8 cellular contexts compared by ENCODE assay signal in genomic region chr2:169828141-169828811, GRCh38. TPM values are rescaled to one million over a fixed set of nuclear protein-coding genes. Genes with fewer than 3 reads are reported as not detected.
DNase-seq lines count a peak whose midpoint lies in the region; ATAC-seq and TF ChIP-seq lines count a peak whose summit lies in the region.

No MANE protein-coding gene starts in this region.

- peak overlapping the region; percentile 85 for H3K9ac ChIP-seq in HUES6 (ENCODE audit: low read length)

- peak overlapping the region; percentile 81 for H3K27ac ChIP-seq in 22Rv1
- no peak overlapping the region for H3K27ac ChIP-seq in HUES6 (ENCODE audit: low read depth, low read length)
- H3K27ac ChIP-seq in angular gyrus (ENCODE audit: low read depth, low read length): peak overlapping the region; percentile 45
- peak overlapping the region; percentile 27 for H3K27ac ChIP-seq in right cardiac atrium (ENCODE audit: low read length)
- peak overlapping the region; percentile 95 for H3K27ac ChIP-seq in psoas muscle

- peaks cover under 1% of the 10 kb centered on the region; the same call in 1 of the 2 replicates for H3K36me3 ChIP-seq in HUES6 (ENCODE audit: control insufficient read depth, insufficient read depth, low read length)
- H3K36me3 ChIP-seq in psoas muscle (ENCODE audit: insufficient read depth in 1 of 2, low read depth in 1 of 2): no peaks in the 10 kb centered on the region

- in situ Hi-C loops in GM13976 (cut with MboI; ENCODE audit: low sequenced_read_pairs, unreplicated experiment): loop anchor here (10.0 kb wide), 1 partner anchor 97 kb away; no protein-coding TSS in a partner anchor

- peaks cover 7% of the 10 kb centered on the region for H3K4me1 ChIP-seq in HUES6 (ENCODE audit: control insufficient read depth, insufficient read depth, low read length)
- H3K4me1 ChIP-seq in right cardiac atrium (ENCODE audit: control insufficient read depth, insufficient read depth, low read length): no peaks in the 10 kb centered on the region
- peaks cover 51% of the 10 kb centered on the region for H3K4me1 ChIP-seq in psoas muscle

- DNase-seq in GM13976 (ENCODE audit: low spot score) (peak; percentile 77), SK-N-DZ (ENCODE audit: low spot score) (peak; percentile 62), right cardiac atrium (peak in 1 of 3 donors; percentile 67), psoas muscle (peak; percentile 30 to 62)

- no peaks in the 10 kb centered on the region for H3K9me3 ChIP-seq in HUES6 (ENCODE audit: control insufficient read depth, insufficient read depth, low read depth, low read length)
- H3K9me3 ChIP-seq in right cardiac atrium (ENCODE audit: control insufficient read depth, low read length): no peaks in the 10 kb centered on the region
- H3K9me3 ChIP-seq in psoas muscle: no peaks in the 10 kb centered on the region

- H3K27me3 ChIP-seq in HUES6 (ENCODE audit: control insufficient read depth, insufficient read depth, low read length) (no peaks in the 10 kb centered on the region), right cardiac atrium (ENCODE audit: control insufficient read depth, insufficient read depth) (no peaks in the 10 kb centered on the region), psoas muscle (ENCODE audit: insufficient read depth in 3 of 3, low read length in 2 of 3) (no peaks in the 10 kb centered on the region)

- intact Hi-C loops in right cardiac atrium (cut with DNase I) (loop anchor here (5.0 to 10.0 kb wide), 3 partner anchors 49 to 99 kb away; no protein-coding TSS in a partner anchor), psoas muscle (cut with DNase I) (loop anchor here (2.0 to 5.0 kb wide), 3 partner anchors 39 to 99 kb away; no protein-coding TSS in a partner anchor)

- TF ChIP-seq CTCF in 22Rv1 (IDR thresholded peaks at IDR 0.05) (no peak), GM13976 (IDR thresholded peaks at IDR 0.05; ENCODE audit: borderline replicate concordance, control extremely low read depth, extremely low read depth, insufficient read depth, missing control alignments) (no peak), psoas muscle (IDR thresholded peaks at IDR 0.05) (no peak)

- WGBS in right cardiac atrium: under 1% methylated on average over 13 of the region's 13 CpGs
- 0 to 1% (median 1%) methylated on average over 13 of the region's 13 CpGs for WGBS in psoas muscle, 3 donors

- H3K4me3 ChIP-seq in HUES6 (ENCODE audit: low read depth, low read length) (peak overlapping the region; percentile 95), right cardiac atrium (ENCODE audit: low read length) (peak overlapping the region; percentile 46), psoas muscle (peak overlapping the region; percentile 95)

- ATAC-seq in right cardiac atrium (peak; percentile 66 to 68), psoas muscle (peak; percentile 38 to 71 (median 51)), GM18858 (IDR thresholded peaks at IDR 0.05; ENCODE audit: unreplicated experiment) (no peak)

RNA-seq across cellular contexts. Expression of gene UBR3, which starts 1.0 kb away (rescaled TPM):
- 13.9 and 14.4 TPM in 2 replicates for polyA plus RNA-seq in SK-N-DZ (2014; cell fraction: cytosol; rRNA removed)
- polyA plus RNA-seq in SK-N-DZ (2014; cell fraction: nucleus; rRNA removed): 24.3 and 25.0 TPM in 2 replicates
- total RNA-seq in right cardiac atrium: 10 to 100 TPM; 83.2 to 98.2 (median 93.6) TPM
- polyA plus RNA-seq in right cardiac atrium: 39.8 TPM
- total RNA-seq in psoas muscle: 100 to 1,000 TPM; 158 to 202 (median 166) TPM
- 100 to 1,000 TPM in 1 of 3 donors, 10 to 100 TPM in 2; 28.7 to 160 (median 63.5) TPM for polyA plus RNA-seq in psoas muscle

RNA-seq across cellular contexts. Expression of gene METTL5, which starts 3.6 kb away (rescaled TPM):
- 90.3 and 99.1 TPM in 2 replicates for polyA plus RNA-seq in SK-N-DZ (2014; cell fraction: cytosol; rRNA removed)
- polyA plus RNA-seq in SK-N-DZ (2014; cell fraction: nucleus; rRNA removed): 69.3 and 75.2 TPM in 2 replicates
- 10 to 100 TPM; 51.3 to 62.3 (median 58.1) TPM for total RNA-seq in right cardiac atrium
- 94.1 TPM for polyA plus RNA-seq in right cardiac atrium
- 10 to 100 TPM; 50.7 to 75.4 (median 56.5) TPM for total RNA-seq in psoas muscle
- 10 to 100 TPM; 44.9 to 61.8 (median 51.9) TPM for polyA plus RNA-seq in psoas muscle

RNA-seq across cellular contexts. Expression of gene SSB, which starts 29.6 kb away (rescaled TPM):
- 145 and 185 TPM in 2 replicates for polyA plus RNA-seq in SK-N-DZ (2014; cell fraction: cytosol; rRNA removed)
- 293 and 350 TPM in 2 replicates for polyA plus RNA-seq in SK-N-DZ (2014; cell fraction: nucleus; rRNA removed)
- total RNA-seq in right cardiac atrium: 10 to 100 TPM; 55.2 to 65.1 (median 59.5) TPM
- 73.3 TPM for polyA plus RNA-seq in right cardiac atrium
- total RNA-seq in psoas muscle: 10 to 100 TPM; 37.9 to 72.0 (median 48.0) TPM
- polyA plus RNA-seq in psoas muscle: 100 to 1,000 TPM in 1 of 3 donors, 10 to 100 TPM in 2; 56.7 to 120 (median 77.4) TPM
